ENCODE assay signal across 8 cellular contexts in genomic region chr15:40743921-40744809, GRCh38. TPM values are rescaled to one million over a fixed set of nuclear protein-coding genes. Genes with fewer than 3 reads are reported as not detected.
DNase-seq lines count a peak whose midpoint lies in the region; ATAC-seq, FAIRE-seq and TF ChIP-seq lines count a peak whose summit lies in the region.

No MANE protein-coding gene starts in this region.

- whole genome bisulfite sequencing in K562 (ENCODE audit: insufficient coverage, low coverage, missing lambda C conversion rate): 51% methylated on average over 11 of the region's 12 CpGs
- 79 to 89% methylated on average over 12 of the region's 12 CpGs for WGBS in thyroid gland, 2 donors

- peak; percentile 35 for FAIRE-seq in K562 (lab: Jason Lieb, UNC)
- no peak for FAIRE-seq in GM12892 (lab: Jason Lieb, UNC)

- peaks cover 22% of the 10 kb centered on the region for H3K36me3 ChIP-seq in SJCRH30
- H3K36me3 ChIP-seq in K562 (ENCODE audit: control insufficient read depth, insufficient read depth, low read length): peaks cover 87% of the 10 kb centered on the region
- H3K36me3 ChIP-seq in osteoblast (ENCODE audit: insufficient read depth, low read length): peaks cover 46% of the 10 kb centered on the region
- H3K36me3 ChIP-seq in thyroid gland: peaks cover 24 to 36% of the 10 kb centered on the region in 2 donors

- intact Hi-C loops in K562 (cut with micrococcal nuclease) (no loop called here), thyroid gland (cut with DNase I) (no loop called here)

- no peak for DNase-seq in SJCRH30
- DNase-seq in K562 (ENCODE audit: extremely low read depth in 1 of 4, low spot score in 3 of 4): peak in 3 of 4 experiments; percentile 47 to 62 (median 48)
- DNase-seq in osteoblast (ENCODE audit: insufficient read length, low spot score, missing footprints): peak; percentile 85
- DNase-seq in NCI-H1092 treated with DMSO at 0.1 percent for 48 hours (lab: John Stamatoyannopoulos, UW): no peak
- DNase-seq in thyroid gland: no peak
- DNase-seq in GM12892 (ENCODE audit: insufficient read length): no peak

- in situ Hi-C loops in K562 (cut with MboI): no loop called here

- BruUV-seq in K562 (replicated peaks; lab: Mats Ljungman, UMichigan): no TSS peak

- TF ChIP-seq POLR2A in K562 (conservative IDR thresholded peaks at IDR 0.05): no peak
- no peak for TF ChIP-seq POLR2A in thyroid gland (IDR thresholded peaks at IDR 0.05)
- TF ChIP-seq POLR2A in GM12892 (IDR thresholded peaks at IDR 0.05; ENCODE audit: low read depth, low read length): no peak

- peak overlapping the region in 1 of 2 experiments; percentile 77; a peak in 1 of 4 replicates for H3K9ac ChIP-seq in K562 (ENCODE audit: insufficient read depth in 1 of 2, low read depth in 2 of 2, low read length in 2 of 2)

- TF ChIP-seq EP300 in K562 (IDR thresholded peaks at IDR 0.05; ENCODE audit: low read length): no peak

- H3K27ac ChIP-seq in SJCRH30 (peak overlapping the region; percentile 54), K562 (ENCODE audit: extremely low read depth, low read depth, low read length) (peak overlapping the region; percentile 43; the same call in 2 of the 3 replicates), osteoblast (ENCODE audit: low read depth, low read length) (peak overlapping the region; percentile 73), thyroid gland (no peak overlapping the region)

- peaks cover 4% of the 10 kb centered on the region; the same call in 1 of the 2 replicates for H4K20me1 ChIP-seq in K562 (replicated peaks; ENCODE audit: control insufficient read depth, insufficient read depth, low read length)
- peaks cover 24% of the 10 kb centered on the region for H4K20me1 ChIP-seq in osteoblast (ENCODE audit: insufficient read depth, low read length)

- H3K79me2 ChIP-seq in K562 (ENCODE audit: control insufficient read depth, insufficient read depth, low read length) (peaks cover 28% of the 10 kb centered on the region; the same call in 1 of the 3 replicates), osteoblast (ENCODE audit: insufficient read depth, low read length) (peaks cover 7% of the 10 kb centered on the region)

- H3K27me3 ChIP-seq in SJCRH30 (no peaks in the 10 kb centered on the region), K562 (ENCODE audit: control insufficient read depth in 2 of 2, insufficient read depth in 2 of 2, low read length in 2 of 2) (no peaks in the 10 kb centered on the region), osteoblast (ENCODE audit: insufficient read depth, low read length) (no peaks in the 10 kb centered on the region), thyroid gland (no peaks in the 10 kb centered on the region)

- H3K4me3 ChIP-seq in GM12875 (ENCODE audit: low read depth, low read length): no peak overlapping the region
- H3K4me3 ChIP-seq in SJCRH30: no peak overlapping the region
- H3K4me3 ChIP-seq in K562: no peak overlapping the region
- no peak overlapping the region for H3K4me3 ChIP-seq in osteoblast (ENCODE audit: insufficient read depth, low read length)
- no peak overlapping the region for H3K4me3 ChIP-seq in thyroid gland (replicated peaks in 1 of 3)

- ATAC-seq in K562 (peak; percentile 63), GM21825 (IDR thresholded peaks at IDR 0.05; ENCODE audit: unreplicated experiment) (no peak)

- 0 out of 2 replicates have a peak, but pooled peaks have one; percentile 2 for TF ChIP-seq CTCF in GM12875 (IDR thresholded peaks at IDR 0.05; ENCODE audit: borderline replicate concordance, insufficient read depth, low read depth, low read length)
- peak; percentile 15 to 22 (median 20); a peak in 2 of 6 replicates for TF ChIP-seq CTCF in K562 (IDR thresholded peaks at IDR 0.05 in 2 of 3, conservative IDR thresholded peaks at IDR 0.05 in 1 of 3; ENCODE audit: insufficient read depth in 2 of 3, low read depth in 1 of 3, low read length in 3 of 3)
- peak; percentile 22 for TF ChIP-seq CTCF in osteoblast (IDR thresholded peaks at IDR 0.05; ENCODE audit: extremely low read depth, low read depth, low read length)
- TF ChIP-seq CTCF in thyroid gland (IDR thresholded peaks at IDR 0.05): no peak

- peaks cover 18% of the 10 kb centered on the region for H3K4me1 ChIP-seq in SJCRH30
- peaks cover 44 to 45% of the 10 kb centered on the region in 2 experiments for H3K4me1 ChIP-seq in K562 (replicated peaks in 1 of 2; ENCODE audit: control insufficient read depth in 2 of 2, insufficient read depth in 2 of 2, low read length in 2 of 2)
- H3K4me1 ChIP-seq in osteoblast (ENCODE audit: insufficient read depth, low read length): peaks cover 24% of the 10 kb centered on the region
- no peaks in the 10 kb centered on the region for H3K4me1 ChIP-seq in thyroid gland

- H3K9me3 ChIP-seq in SJCRH30 (replicated peaks): no peaks in the 10 kb centered on the region
- no peaks in the 10 kb centered on the region for H3K9me3 ChIP-seq in K562 (replicated peaks; ENCODE audit: control insufficient read depth, insufficient read depth, low read depth, low read length)
- H3K9me3 ChIP-seq in osteoblast (ENCODE audit: low read depth, low read length): no peaks in the 10 kb centered on the region
- H3K9me3 ChIP-seq in thyroid gland: no peaks in the 10 kb centered on the region

- H2AFZ ChIP-seq in K562 (ENCODE audit: low read depth, low read length) (no peak overlapping the region), osteoblast (ENCODE audit: low read length) (no peak overlapping the region)

- CTCF ChIA-PET in K562 (lab: Yijun Ruan, JAX; ENCODE audit: low intra/inter-chr PET ratio): no interaction called here

- POLR2A ChIA-PET in K562 (lab: Yijun Ruan, JAX): interaction anchor here (0.6 to 1.3 kb wide), 10 partner anchors 13 to 1116 kb away, joined by 3 to 9 read pairs (median 3); no protein-coding TSS in a partner anchor

- H3K4me2 ChIP-seq in K562 (ENCODE audit: insufficient read depth, low read length) (no peak overlapping the region), osteoblast (ENCODE audit: insufficient read depth, low read length) (peak overlapping the region; percentile 34)

- TF ChIP-seq RAD21 in K562 (CRISPR knock-in tag; conservative IDR thresholded peaks at IDR 0.05 in 1 of 2, IDR thresholded peaks at IDR 0.05 in 1 of 2): no peak

- H3K9me1 ChIP-seq in K562 (ENCODE audit: control insufficient read depth, insufficient read depth, low read length): no peaks in the 10 kb centered on the region

RNA-seq across cellular contexts. Expression of gene RMDN3, which starts 10.9 kb away (rescaled TPM):
- total RNA-seq in SJCRH30 (2014; rRNA removed; shearing (Covaris generic)): 19.3 and 19.6 TPM in 2 replicates
- 63.2 and 82.7 TPM in 2 replicates for total RNA-seq in K562 (2011; cell fraction: chromatin; rRNA removed; ENCODE audit: low replicate concordance)
- 59.7 and 60.7 TPM in 2 replicates for total RNA-seq in K562 (2011; cell fraction: nucleolus; rRNA removed)
- total RNA-seq in K562 (2011; cell fraction: nucleoplasm; rRNA removed): 60.9 and 71.7 TPM in 2 replicates
- 25.9 and 33.8 TPM in 2 replicates for total RNA-seq in K562 (2014; rRNA removed)
- total RNA-seq in K562 (2014; rRNA removed; fragmentation: Illumina TruSeq; extraction: Trizol): 23.5 and 24.9 TPM in 2 replicates
- total RNA-seq in K562 (2015; rRNA removed; fragmentation: Illumina TruSeq; extraction: Trizol): 25.4 and 26.4 TPM in 2 replicates
- total RNA-seq in K562 (2021): 38.2 and 39.4 TPM in 2 replicates
- polyA plus RNA-seq in K562 (2011; rRNA removed): 28.9 and 32.7 TPM in 2 replicates
- 22.9 and 23.4 TPM in 2 replicates for polyA plus RNA-seq in K562 (2011; cell fraction: cytosol; rRNA removed)
- 38.7 and 41.9 TPM in 2 replicates for polyA plus RNA-seq in K562 (2011; cell fraction: nucleus; rRNA removed)
- polyA plus RNA-seq in K562 (2012): 32.4 and 38.8 TPM in 2 replicates
- 31.4 and 33.3 TPM in 2 replicates for polyA plus RNA-seq in K562 (2014; fragmentation: Illumina TruSeq; extraction: Trizol)
- polyA plus RNA-seq in K562 (2014; fragmentation: Nextera tagmentation; extraction: Ambion mirVana): 1 to 10 TPM; 8.1 to 8.9 TPM
- 35.7 and 36.4 TPM in 2 replicates for polyA plus RNA-seq in K562 (2014; rRNA removed)
- 19.4 and 23.6 TPM in 2 replicates for polyA minus RNA-seq in K562 (2011; rRNA and poly(A)+ RNA removed)
- 13.7 and 16.1 TPM in 2 replicates for polyA minus RNA-seq in K562 (2011; cell fraction: cytosol; rRNA and poly(A)+ RNA removed)
- 13.3 and 25.8 TPM in 2 replicates for polyA minus RNA-seq in K562 (2011; cell fraction: nucleus; rRNA and poly(A)+ RNA removed)
- 18.6 and 19.9 TPM in 2 replicates for total RNA-seq in osteoblast
- total RNA-seq in thyroid gland: 10 to 100 TPM; 29.2 to 39.8 (median 31.7) TPM
- polyA plus RNA-seq in GM12892 (2012; ENCODE audit: missing spikeins): 19.9 TPM

RNA-seq across cellular contexts. Expression of gene GCHFR, which starts 19.7 kb away (rescaled TPM):
- total RNA-seq in SJCRH30 (2014; rRNA removed; shearing (Covaris generic)): not detected in 2 replicates
- 5.8 and 10.5 TPM in 2 replicates for total RNA-seq in K562 (2011; cell fraction: chromatin; rRNA removed; ENCODE audit: low replicate concordance)
- 15.2 and 19.6 TPM in 2 replicates for total RNA-seq in K562 (2011; cell fraction: nucleolus; rRNA removed)
- 9.9 and 10.0 TPM in 2 replicates for total RNA-seq in K562 (2011; cell fraction: nucleoplasm; rRNA removed)
- total RNA-seq in K562 (2014; rRNA removed): 81.2 and 83.5 TPM in 2 replicates
- 5.3 and 8.7 TPM in 2 replicates for total RNA-seq in K562 (2014; rRNA removed; fragmentation: Illumina TruSeq; extraction: Trizol)
- 28.2 and 30.0 TPM in 2 replicates for total RNA-seq in K562 (2015; rRNA removed; fragmentation: Illumina TruSeq; extraction: Trizol)
- total RNA-seq in K562 (2021): 31.9 and 37.3 TPM in 2 replicates
- polyA plus RNA-seq in K562 (2011; rRNA removed): 20.8 and 33.6 TPM in 2 replicates
- 73.6 and 108 TPM in 2 replicates for polyA plus RNA-seq in K562 (2011; cell fraction: cytosol; rRNA removed)
- polyA plus RNA-seq in K562 (2011; cell fraction: nucleus; rRNA removed): 19.7 and 25.2 TPM in 2 replicates
- polyA plus RNA-seq in K562 (2012): 27.0 and 47.9 TPM in 2 replicates
- polyA plus RNA-seq in K562 (2014; fragmentation: Illumina TruSeq; extraction: Trizol): 16.0 and 25.7 TPM in 2 replicates
- polyA plus RNA-seq in K562 (2014; fragmentation: Nextera tagmentation; extraction: Ambion mirVana): 10 to 100 TPM; 10.1 to 18.2 TPM
- 55.2 and 75.1 TPM in 2 replicates for polyA plus RNA-seq in K562 (2014; rRNA removed)
- 4.2 and 5.4 TPM in 2 replicates for polyA minus RNA-seq in K562 (2011; rRNA and poly(A)+ RNA removed)
- polyA minus RNA-seq in K562 (2011; cell fraction: cytosol; rRNA and poly(A)+ RNA removed): 9.0 and 17.8 TPM in 2 replicates
- polyA minus RNA-seq in K562 (2011; cell fraction: nucleus; rRNA and poly(A)+ RNA removed): 11.4 and 17.0 TPM in 2 replicates
- 4.4 and 4.7 TPM in 2 replicates for total RNA-seq in osteoblast
- total RNA-seq in thyroid gland: 10 to 100 TPM; 17.1 to 73.4 (median 34.7) TPM
- polyA plus RNA-seq in GM12892 (2012; ENCODE audit: missing spikeins): 24.7 TPM

RNA-seq across cellular contexts. Expression of gene C15orf62, which starts 25.6 kb away (rescaled TPM):
- total RNA-seq in SJCRH30 (2014; rRNA removed; shearing (Covaris generic)): 0.10 and 0.14 TPM in 2 replicates
- total RNA-seq in K562 (2011; cell fraction: chromatin; rRNA removed; ENCODE audit: low replicate concordance): 0.51 and 0.67 TPM in 2 replicates
- 0.39 and 0.50 TPM in 2 replicates for total RNA-seq in K562 (2011; cell fraction: nucleolus; rRNA removed)
- total RNA-seq in K562 (2011; cell fraction: nucleoplasm; rRNA removed): 0.22 TPM in 1 of 2 replicates, not detected in the other
- total RNA-seq in K562 (2014; rRNA removed) (0.29 and 0.36 TPM in 2 replicates), K562 (2014; rRNA removed; fragmentation: Illumina TruSeq; extraction: Trizol) (0.22 and 0.29 TPM in 2 replicates), K562 (2015; rRNA removed; fragmentation: Illumina TruSeq; extraction: Trizol) (0.57 and 0.76 TPM in 2 replicates), K562 (2021) (0.40 and 0.45 TPM in 2 replicates), osteoblast (under 0.01 and 0.29 TPM in 2 replicates), thyroid gland (under 1 TPM in 3 of 4 donors, not detected in 1; 0.13 to 0.79 (median 0.22) TPM)
- polyA plus RNA-seq in K562 (2011; rRNA removed) (0.08 and 0.20 TPM in 2 replicates), K562 (2014; fragmentation: Illumina TruSeq; extraction: Trizol) (0.28 and 0.31 TPM in 2 replicates), K562 (2014; fragmentation: Nextera tagmentation; extraction: Ambion mirVana) (under 1 TPM in 1 of 2 experiments, not detected in 1; 0.01 TPM), K562 (2014; rRNA removed) (0.17 and 0.32 TPM in 2 replicates)
- polyA plus RNA-seq in K562 (2011; cell fraction: cytosol; rRNA removed): 0.12 and 0.15 TPM in 2 replicates
- 0.24 and 0.34 TPM in 2 replicates for polyA plus RNA-seq in K562 (2011; cell fraction: nucleus; rRNA removed)
- 1.0 and 2.9 TPM in 2 replicates for polyA plus RNA-seq in K562 (2012)
- polyA minus RNA-seq in K562 (2011; rRNA and poly(A)+ RNA removed): 0.28 and 0.36 TPM in 2 replicates
- polyA minus RNA-seq in K562 (2011; cell fraction: cytosol; rRNA and poly(A)+ RNA removed): not detected in 2 replicates
- 0.27 and 0.67 TPM in 2 replicates for polyA minus RNA-seq in K562 (2011; cell fraction: nucleus; rRNA and poly(A)+ RNA removed)
- polyA plus RNA-seq in GM12892 (2012; ENCODE audit: missing spikeins): 1.2 TPM

RNA-seq across cellular contexts. Expression of gene RAD51, which starts 49.2 kb away (rescaled TPM):
- 37.5 and 48.0 TPM in 2 replicates for total RNA-seq in SJCRH30 (2014; rRNA removed; shearing (Covaris generic))
- total RNA-seq in K562 (2011; cell fraction: chromatin; rRNA removed; ENCODE audit: low replicate concordance): 42.1 and 48.9 TPM in 2 replicates
- 41.2 and 42.0 TPM in 2 replicates for total RNA-seq in K562 (2011; cell fraction: nucleolus; rRNA removed)
- total RNA-seq in K562 (2011; cell fraction: nucleoplasm; rRNA removed): 38.6 and 43.4 TPM in 2 replicates
- total RNA-seq in K562 (2014; rRNA removed) (34.6 and 41.9 TPM in 2 replicates), K562 (2014; rRNA removed; fragmentation: Illumina TruSeq; extraction: Trizol) (29.8 and 35.7 TPM in 2 replicates), K562 (2015; rRNA removed; fragmentation: Illumina TruSeq; extraction: Trizol) (25.4 and 26.8 TPM in 2 replicates), K562 (2021) (55.3 and 63.8 TPM in 2 replicates), osteoblast (1.8 TPM in 2 replicates), thyroid gland (1 to 10 TPM in 1 of 4 donors, under 1 TPM in 1, not detected in 2; 0.40 to 1.4 TPM)
- polyA plus RNA-seq in K562 (2011; rRNA removed) (40.7 and 49.7 TPM in 2 replicates), K562 (2014; fragmentation: Illumina TruSeq; extraction: Trizol) (48.5 and 52.3 TPM in 2 replicates), K562 (2014; fragmentation: Nextera tagmentation; extraction: Ambion mirVana) (10 to 100 TPM; 16.0 to 16.6 TPM), K562 (2014; rRNA removed) (44.8 and 46.7 TPM in 2 replicates)
- 42.9 and 45.9 TPM in 2 replicates for polyA plus RNA-seq in K562 (2011; cell fraction: cytosol; rRNA removed)
- 33.2 and 40.6 TPM in 2 replicates for polyA plus RNA-seq in K562 (2011; cell fraction: nucleus; rRNA removed)
- polyA plus RNA-seq in K562 (2012): 48.5 and 49.7 TPM in 2 replicates
- polyA minus RNA-seq in K562 (2011; rRNA and poly(A)+ RNA removed): 42.0 and 48.3 TPM in 2 replicates
- polyA minus RNA-seq in K562 (2011; cell fraction: cytosol; rRNA and poly(A)+ RNA removed): 25.9 and 29.5 TPM in 2 replicates
- 14.4 and 23.3 TPM in 2 replicates for polyA minus RNA-seq in K562 (2011; cell fraction: nucleus; rRNA and poly(A)+ RNA removed)
- polyA plus RNA-seq in GM12892 (2012; ENCODE audit: missing spikeins): 23.4 TPM

Comparison
In these comparisons a context has a peak if more than half of its experiments do, and no peak if none do; other contexts are left out.
1. CTCF ChIP-seq: peak in GM12875 (single experiment), K562 (3 of 3) and osteoblast (single experiment); none in thyroid gland (0 of 6).
2. DNase-seq: peak in K562 (3 of 4) and osteoblast (single experiment); none in SJCRH30 (0 of 2), NCI-H1092 treated with DMSO at 0.1 percent for 48 hours (single experiment), thyroid gland (0 of 2) and GM12892 (single experiment).
3. H3K27ac ChIP-seq: peak in SJCRH30 (single experiment), K562 (single experiment) and osteoblast (single experiment); none in thyroid gland (0 of 3).